In genomic region chr2:178479758-178480226, GRCh38 we compare ENCODE assay signal across 8 cellular contexts. TPM values are rescaled to one million over a fixed set of nuclear protein-coding genes. Genes with fewer than 3 reads are reported as not detected.
DNase-seq lines count a peak whose midpoint lies in the region; ATAC-seq and TF ChIP-seq lines count a peak whose summit lies in the region.

No MANE protein-coding gene starts in this region.

- no peak for ATAC-seq in activated T-cell treated with anti-CD3 and anti-CD28 coated beads, Interleukin-2, amount 50 U/mL, for 4 hours
- ATAC-seq in right lobe of liver (no peak), HG02678 (IDR thresholded peaks at IDR 0.05; ENCODE audit: unreplicated experiment) (no peak)

- intact Hi-C loops in ascending aorta (cut with DNase I) (loop anchor here (1.0 to 10.0 kb wide), 6 partner anchors 43 to 1205 kb away; partner anchors contain the start of genes OSBPL6, PDE11A and RBM45), right lobe of liver (cut with DNase I) (no loop called here), tibial artery (cut with DNase I; ENCODE audit: low total_unique reads) (loop anchor here (2.0 kb wide), 1 partner anchor 29 kb away; the partner anchor contains the start of genes PJVK and PRKRA)

- H3K9me3 ChIP-seq in ascending aorta (no peaks in the 10 kb centered on the region), right lobe of liver (no peaks in the 10 kb centered on the region), tibial artery (no peaks in the 10 kb centered on the region)

- no peak for DNase-seq in activated T-cell treated with anti-CD3 and anti-CD28 coated beads, Interleukin-2, amount 50 U/mL, for 4 hours
- DNase-seq in activated T-cell treated with anti-CD3 and anti-CD28 coated beads, Interleukin-2, amount 50 U/mL, for 1 hour, result no peak
- DNase-seq in ascending aorta (ENCODE audit: low spot score in 2 of 2), result no peak
- DNase-seq in right lobe of liver, result no peak
- no peak for DNase-seq in tibial artery
- no peak for DNase-seq in dedifferentiated amniotic fluid mesenchymal stem cell (ENCODE audit: extremely low spot score)
- DNase-seq in SK-N-DZ (ENCODE audit: low spot score), result no peak

- H3K36me3 Mint-ChIP-seq in activated T-cell treated with anti-CD3 and anti-CD28 coated beads, Interleukin-2, amount 50 U/mL, for 4 hours (ENCODE audit: insufficient read depth), result peaks cover 3% of the 10 kb centered on the region

- TF ChIP-seq CTCF in ascending aorta (IDR thresholded peaks at IDR 0.05), result no peak
- no peak for TF ChIP-seq CTCF in right lobe of liver (IDR thresholded peaks at IDR 0.05)
- no peak for TF ChIP-seq CTCF in tibial artery (IDR thresholded peaks at IDR 0.05)

- no peaks in the 10 kb centered on the region for H3K9me3 Mint-ChIP-seq in activated T-cell treated with anti-CD3 and anti-CD28 coated beads, Interleukin-2, amount 50 U/mL, for 4 hours

- TF ChIP-seq POLR2A in right lobe of liver (IDR thresholded peaks at IDR 0.05), result no peak

- peak overlapping the region; percentile 78 to 94 for H3K27ac ChIP-seq in ascending aorta
- H3K27ac ChIP-seq in right lobe of liver, result peak overlapping the region; percentile 86 to 97 (median 94)
- peak overlapping the region; percentile 90 to 91 for H3K27ac ChIP-seq in tibial artery

- H3K4me3 Mint-ChIP-seq in activated T-cell treated with anti-CD3 and anti-CD28 coated beads, Interleukin-2, amount 50 U/mL, for 4 hours, result peak overlapping the region; percentile 97

- WGBS in right lobe of liver (ENCODE audit: insufficient coverage, low coverage, low lambda C conversion rate, missing lambda C conversion rate), result 30% methylated on average over 14 of the region's 19 CpGs

- H3K4me3 ChIP-seq in ascending aorta (peak overlapping the region; percentile 86 to 89), right lobe of liver (peak overlapping the region; percentile 73 to 81 (median 74)), tibial artery (peak overlapping the region; percentile 89 to 92)

- peaks cover 0 to 32% of the 10 kb centered on the region in 2 donors for H3K4me1 ChIP-seq in ascending aorta
- H3K4me1 ChIP-seq in right lobe of liver, result peaks cover 0 to 45% (median 7%) of the 10 kb centered on the region in 4 donors
- H3K4me1 ChIP-seq in tibial artery, result peaks cover 0 to 56% (median 38%) of the 10 kb centered on the region in 4 donors

- no peaks in the 10 kb centered on the region for H3K36me3 ChIP-seq in ascending aorta
- no peaks in the 10 kb centered on the region for H3K36me3 ChIP-seq in right lobe of liver
- H3K36me3 ChIP-seq in tibial artery, result no peaks in the 10 kb centered on the region

- H3K27me3 Mint-ChIP-seq in activated T-cell treated with anti-CD3 and anti-CD28 coated beads, Interleukin-2, amount 50 U/mL, for 4 hours (ENCODE audit: low read depth), result no peaks in the 10 kb centered on the region

- H3K27me3 ChIP-seq in ascending aorta (no peaks in the 10 kb centered on the region), right lobe of liver (no peaks in the 10 kb centered on the region), tibial artery (no peaks in the 10 kb centered on the region)

- peaks cover 43% of the 10 kb centered on the region for H3K4me1 Mint-ChIP-seq in activated T-cell treated with anti-CD3 and anti-CD28 coated beads, Interleukin-2, amount 50 U/mL, for 4 hours (ENCODE audit: low read depth)

RNA-seq across cellular contexts. Expression of gene PLEKHA3, which starts 0.5 kb away (rescaled TPM):
- 10 to 100 TPM; 24.8 to 28.1 (median 26.6) TPM for total RNA-seq in activated T-cell treated with anti-CD3 and anti-CD28 coated beads, Interleukin-2, amount 50 U/mL, for 4 hours
- total RNA-seq in ascending aorta (4.8 TPM), right lobe of liver (10 to 100 TPM in 4 of 6 experiments, 1 to 10 TPM in 2; 4.4 to 21.2 (median 15.1) TPM)
- polyA plus RNA-seq in SK-N-DZ (2014; cell fraction: cytosol; rRNA removed), result 10.2 and 12.0 TPM in 2 replicates
- 2.3 and 3.6 TPM in 2 replicates for polyA plus RNA-seq in SK-N-DZ (2014; cell fraction: nucleus; rRNA removed)

RNA-seq across cellular contexts. Expression of gene FKBP7, which starts 1.4 kb away (rescaled TPM):
- 1 to 10 TPM; 2.0 to 2.9 (median 2.5) TPM for total RNA-seq in activated T-cell treated with anti-CD3 and anti-CD28 coated beads, Interleukin-2, amount 50 U/mL, for 4 hours
- total RNA-seq in ascending aorta (7.7 TPM), right lobe of liver (10 to 100 TPM in 1 of 6 experiments, 1 to 10 TPM in 5; 2.5 to 12.7 (median 4.8) TPM)
- polyA plus RNA-seq in SK-N-DZ (2014; cell fraction: cytosol; rRNA removed), result 39.7 and 47.6 TPM in 2 replicates
- 28.8 and 29.2 TPM in 2 replicates for polyA plus RNA-seq in SK-N-DZ (2014; cell fraction: nucleus; rRNA removed)

RNA-seq across cellular contexts. Expression of gene PJVK, which starts 28.6 kb away (rescaled TPM):
- total RNA-seq in activated T-cell treated with anti-CD3 and anti-CD28 coated beads, Interleukin-2, amount 50 U/mL, for 4 hours, result 1 to 10 TPM; 1.4 to 2.1 (median 2.0) TPM
- not detected for total RNA-seq in ascending aorta
- total RNA-seq in right lobe of liver, result 1 to 10 TPM in 5 of 6 experiments, under 1 TPM in 1; 0.80 to 2.8 (median 1.6) TPM
- polyA plus RNA-seq in SK-N-DZ (2014; cell fraction: cytosol; rRNA removed), result 1.4 and 4.2 TPM in 2 replicates
- polyA plus RNA-seq in SK-N-DZ (2014; cell fraction: nucleus; rRNA removed), result 11.8 and 17.5 TPM in 2 replicates

RNA-seq across cellular contexts. Expression of gene PRKRA, which starts 28.8 kb away (rescaled TPM):
- 10 to 100 TPM; 43.9 to 45.4 (median 45.1) TPM for total RNA-seq in activated T-cell treated with anti-CD3 and anti-CD28 coated beads, Interleukin-2, amount 50 U/mL, for 4 hours
- total RNA-seq in ascending aorta (75.5 TPM), right lobe of liver (10 to 100 TPM; 11.2 to 20.5 (median 14.4) TPM)
- polyA plus RNA-seq in SK-N-DZ (2014; cell fraction: cytosol; rRNA removed), result 87.2 and 89.8 TPM in 2 replicates
- 80.3 and 91.9 TPM in 2 replicates for polyA plus RNA-seq in SK-N-DZ (2014; cell fraction: nucleus; rRNA removed)

Comparison
In these comparisons a context has a peak if more than half of its experiments do, and no peak if none do; other contexts are left out.
1. intact Hi-C loops: an anchor here in ascending aorta (1.0 to 10.0 kb wide) and tibial artery (2.0 kb wide); none called in right lobe of liver.